ENCODE assay signal across 15 cellular contexts in the genomic region with DNA sequence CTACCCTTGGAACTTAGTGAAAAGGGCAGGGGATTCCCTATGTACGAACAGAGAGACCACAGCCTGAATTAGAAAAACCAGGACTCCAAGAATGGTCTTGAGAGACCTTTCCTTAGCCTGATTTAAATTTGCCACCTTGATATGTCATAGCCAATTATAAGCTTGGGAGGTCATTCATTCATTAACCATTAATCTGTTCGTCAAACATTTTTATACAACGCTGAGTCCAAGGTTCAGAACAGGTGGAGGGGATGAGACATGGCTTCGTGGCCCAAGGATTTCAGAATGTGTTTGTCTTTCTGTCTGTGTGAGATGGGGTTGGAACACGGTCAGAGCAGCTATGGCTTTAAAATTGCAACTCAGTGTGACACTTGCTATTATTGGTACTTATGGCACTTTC.
DNase-seq lines count a peak whose midpoint lies in the region; ATAC-seq, FAIRE-seq and TF ChIP-seq lines count a peak whose summit lies in the region.
"Had no signal": no experiment of that assay in that cellular context is flagged by ENCODE, and none has a peak within 500 bp of the region (broad histone marks: within the 10 kb centered on the region; RNA-seq: fewer than 3 reads in every experiment).

No MANE protein-coding gene starts in this region.

- 14% methylated on average over 5 of the region's 5 CpGs for WGBS in HepG2 (ENCODE audit: low lambda C conversion rate)

- POLR2A ChIA-PET in HepG2 (lab: Yijun Ruan, JAX) = no interaction called here
- POLR2A ChIA-PET in CD4-positive, alpha-beta T cell (lab: Charles Lee) = no interaction called here

- no peaks in the 10 kb centered on the region for H3K36me3 Mint-ChIP-seq in nephron (ENCODE audit: low read depth)
- H3K36me3 Mint-ChIP-seq in CD4-positive, alpha-beta T cell (ENCODE audit: low read depth) = no peaks in the 10 kb centered on the region
- H3K36me3 Mint-ChIP-seq: CD14-positive monocyte; CD8-positive, alpha-beta memory T cell had no signal

- no peak overlapping the region for H2AFZ ChIP-seq in HepG2 (ENCODE audit: low read length)

- H3K36me3 ChIP-seq in endocrine pancreas (ENCODE audit: control insufficient read depth, insufficient read depth, low read length) = no peaks in the 10 kb centered on the region
- no peaks in the 10 kb centered on the region for H3K36me3 ChIP-seq in HepG2 (replicated peaks in 1 of 2; ENCODE audit: control insufficient read depth in 1 of 2, insufficient read depth in 2 of 2, low read length in 2 of 2)

- TF ChIP-seq RAD21 in HepG2 (CRISPR knock-in tag; IDR thresholded peaks at IDR 0.05) = no peak

- H3K27me3 ChIP-seq in endocrine pancreas (ENCODE audit: control insufficient read depth, insufficient read depth, low read length) (no peaks in the 10 kb centered on the region), HepG2 (ENCODE audit: control insufficient read depth in 1 of 2, insufficient read depth in 2 of 2, low read length in 2 of 2) (peaks cover 1 to 2% of the 10 kb centered on the region in 2 experiments; a peak in 2 of 5 replicates)
- no peaks in the 10 kb centered on the region for H3K27me3 ChIP-seq in CD4-positive, alpha-beta T cell (ENCODE audit: control insufficient read depth, insufficient read depth, low read length)

- intact Hi-C loops in HepG2 (cut with micrococcal nuclease; ENCODE audit: unreplicated experiment) = no loop called here
- intact Hi-C loops in CD4-positive, alpha-beta T cell (cut with DNase I, micrococcal nuclease) = no loop called here

- in situ Hi-C loops in HepG2 (cut with HindIII; ENCODE audit: extremely low pct_ligation_motif_present, low pct_unique_long_range_greater_than_20kb) = no loop called here

- H3K27me3 Mint-ChIP-seq in nephron (ENCODE audit: low read depth) = no peaks in the 10 kb centered on the region
- peaks cover 43% of the 10 kb centered on the region for H3K27me3 Mint-ChIP-seq in CD4-positive, alpha-beta T cell

- H3K27ac ChIP-seq in HepG2 (ENCODE audit: extremely low read length, insufficient read depth, low read length) = no peak overlapping the region
- no peak overlapping the region for H3K27ac ChIP-seq in CD4-positive, alpha-beta T cell (ENCODE audit: low read depth, low read length)

- H3K4me1 ChIP-seq in endocrine pancreas (ENCODE audit: control insufficient read depth, insufficient read depth, low read length) = peaks cover 12% of the 10 kb centered on the region
- H3K4me1 ChIP-seq in HepG2 (ENCODE audit: insufficient read depth, low read length) = peaks cover 23% of the 10 kb centered on the region

- peak overlapping the region; percentile 57 to 91 (median 59) for H3K27ac Mint-ChIP-seq in nephron
- H3K27ac Mint-ChIP-seq in CD4-positive, alpha-beta T cell = no peak overlapping the region
- H3K27ac Mint-ChIP-seq: CD14-positive monocyte; CD8-positive, alpha-beta memory T cell; H9 had no signal

- ATAC-seq in HepG2 (peak; percentile 81), HG03439 (IDR thresholded peaks at IDR 0.05; ENCODE audit: unreplicated experiment) (no peak), GM21529 (IDR thresholded peaks at IDR 0.05; ENCODE audit: unreplicated experiment) (no peak)
- no peak for ATAC-seq in CD4-positive, alpha-beta T cell (ENCODE audit: poor library complexity)

- FAIRE-seq in HepG2 (lab: Jason Lieb, UNC) = peak; percentile 46
- FAIRE-seq: GM12892 had no signal

- H3K9me3 ChIP-seq in endocrine pancreas (ENCODE audit: control insufficient read depth, low read length) (no peaks in the 10 kb centered on the region), HepG2 (ENCODE audit: low read length) (no peaks in the 10 kb centered on the region)
- H3K9me3 ChIP-seq in CD4-positive, alpha-beta T cell (ENCODE audit: control insufficient read depth, low read length) = peaks cover 4% of the 10 kb centered on the region
- H3K9me3 ChIP-seq: Caco-2 had no signal

- TF ChIP-seq CTCF in HepG2 (CRISPR knock-in tag; IDR thresholded peaks at IDR 0.05) (no peak), nephron (IDR thresholded peaks at IDR 0.05; ENCODE audit: unreplicated experiment in 3 of 3) (no peak)
- no peak for TF ChIP-seq CTCF in CD4-positive, alpha-beta T cell (IDR thresholded peaks at IDR 0.05)

- H3K4me3 ChIP-seq in endocrine pancreas (ENCODE audit: control insufficient read depth, insufficient read depth, low read length) (peak overlapping the region; percentile 15), HepG2 (replicated peaks in 1 of 3; ENCODE audit: insufficient read depth in 1 of 3, low read depth in 2 of 3, low read length in 3 of 3) (no peak overlapping the region)

- no peaks in the 10 kb centered on the region for H3K79me2 ChIP-seq in HepG2 (ENCODE audit: insufficient read depth, low read length)

- H3K4me2 ChIP-seq in HepG2 (ENCODE audit: low read depth, low read length) = no peak overlapping the region

- H3K9me3 Mint-ChIP-seq in nephron = peaks cover 15% of the 10 kb centered on the region
- peaks cover 7% of the 10 kb centered on the region for H3K9me3 Mint-ChIP-seq in CD4-positive, alpha-beta T cell

- no peaks in the 10 kb centered on the region for H4K20me1 ChIP-seq in HepG2 (ENCODE audit: insufficient read depth, low read length)

- no peak overlapping the region for H3K4me3 Mint-ChIP-seq in nephron
- no peak overlapping the region for H3K4me3 Mint-ChIP-seq in CD4-positive, alpha-beta T cell
- H3K4me3 Mint-ChIP-seq: CD14-positive monocyte; CD8-positive, alpha-beta memory T cell; H9 had no signal

- CTCF ChIA-PET in HepG2 (lab: Yijun Ruan, JAX; ENCODE audit: low intra/inter-chr PET ratio, low total read pairs) = no interaction called here
- CTCF ChIA-PET in CD4-positive, alpha-beta T cell (lab: Charles Lee) = interaction anchor here (1.0 kb wide), 1 partner anchor 11 kb away, joined by 3 read pairs; no protein-coding TSS in a partner anchor

- DNase-seq in HepG2 (ENCODE audit: low spot score) = peak; percentile 62
- no peak for DNase-seq in activated CD4-positive, alpha-beta T cell treated with anti-CD3 and anti-CD28 coated beads for 48 hours
- no peak for DNase-seq in CD4-positive, alpha-beta T cell
- DNase-seq: Caco-2; CD8-positive, alpha-beta memory T cell; DND-41; GDM1; GOT3; H9 had no signal

- TF ChIP-seq POLR2A in HepG2 (IDR thresholded peaks at IDR 0.05; ENCODE audit: insufficient read depth in 1 of 2, low read depth in 2 of 2, low read length in 2 of 2) = no peak

- no TSS peak for BruUV-seq in HepG2 (replicated peaks; lab: Mats Ljungman, UMichigan)

- H3K9ac ChIP-seq in endocrine pancreas (ENCODE audit: control insufficient read depth, insufficient read depth, low read length) (no peak overlapping the region), HepG2 (ENCODE audit: insufficient read depth, low read depth, low read length) (no peak overlapping the region)

- TF ChIP-seq EP300 in HepG2 (IDR thresholded peaks at IDR 0.05; ENCODE audit: low read depth in 2 of 2, low read length in 2 of 2) = no peak
- no peak for TF ChIP-seq EP300 in HepG2 (CRISPR knock-in tag; IDR thresholded peaks at IDR 0.05; ENCODE audit: borderline replicate concordance)

- H3K4me1 Mint-ChIP-seq in nephron = peaks cover 28% of the 10 kb centered on the region
- H3K4me1 Mint-ChIP-seq in CD4-positive, alpha-beta T cell (ENCODE audit: low read depth) = no peaks in the 10 kb centered on the region
- H3K4me1 Mint-ChIP-seq: CD14-positive monocyte; CD8-positive, alpha-beta memory T cell had no signal

TF ChIP-seq in HepG2, 621 proteins besides CTCF, POLR2A, EP300 and RAD21 (continues in another document):
- no peak for TF ChIP-seq HCFC1 (IDR thresholded peaks at IDR 0.05; ENCODE audit: low read depth, low read length)
- no peak for TF ChIP-seq MXD4 (CRISPR knock-in tag; IDR thresholded peaks at IDR 0.05)
- no peak for TF ChIP-seq CREBL2 (CRISPR knock-in tag; IDR thresholded peaks at IDR 0.05; ENCODE audit: borderline replicate concordance)
- TF ChIP-seq PCBP1 (IDR thresholded peaks at IDR 0.05; ENCODE audit: borderline replicate concordance, low read depth, low read length) = no peak
- TF ChIP-seq ZNF841 (CRISPR knock-in tag; IDR thresholded peaks at IDR 0.05; ENCODE audit: borderline replicate concordance) = no peak
- TF ChIP-seq CCDC6 (CRISPR knock-in tag; IDR thresholded peaks at IDR 0.05) = no peak
- no peak for TF ChIP-seq ZC3H13 (CRISPR knock-in tag; IDR thresholded peaks at IDR 0.05)
- TF ChIP-seq NFYB (CRISPR knock-in tag; IDR thresholded peaks at IDR 0.05) = peak; percentile 40; the same call in 1 of the 2 replicates
- TF ChIP-seq FLYWCH1 (CRISPR knock-in tag; IDR thresholded peaks at IDR 0.05) = no peak
- 0 out of 2 replicates have a peak, but pooled peaks have one; percentile 50 for TF ChIP-seq SIN3B (IDR thresholded peaks at IDR 0.05; ENCODE audit: low read length)
- no peak for TF ChIP-seq ZNF235 (CRISPR knock-in tag; IDR thresholded peaks at IDR 0.05; ENCODE audit: borderline replicate concordance)
- no peak for TF ChIP-seq ZNF777 (CRISPR knock-in tag; IDR thresholded peaks at IDR 0.05)
- TF ChIP-seq CBX2 (IDR thresholded peaks at IDR 0.05; ENCODE audit: low read depth, low read length) = no peak
- TF ChIP-seq CBX2 (CRISPR knock-in tag; IDR thresholded peaks at IDR 0.05; ENCODE audit: low read depth) = no peak
- TF ChIP-seq MIXL1 (CRISPR knock-in tag; IDR thresholded peaks at IDR 0.05) = 0 out of 2 replicates have a peak, but pooled peaks have one; percentile 22
- no peak for TF ChIP-seq ZNF256 (CRISPR knock-in tag; conservative IDR thresholded peaks at IDR 0.05)
- no peak for TF ChIP-seq PLRG1 (conservative IDR thresholded peaks at IDR 0.05)
- peak; percentile 45; the same call in 1 of the 2 replicates for TF ChIP-seq SAP130 (CRISPR knock-in tag; IDR thresholded peaks at IDR 0.05; ENCODE audit: low read depth)
- no peak for TF ChIP-seq ZNF260 (CRISPR knock-in tag; IDR thresholded peaks at IDR 0.05; ENCODE audit: borderline replicate concordance, low read depth)
- TF ChIP-seq, protein P1, sequence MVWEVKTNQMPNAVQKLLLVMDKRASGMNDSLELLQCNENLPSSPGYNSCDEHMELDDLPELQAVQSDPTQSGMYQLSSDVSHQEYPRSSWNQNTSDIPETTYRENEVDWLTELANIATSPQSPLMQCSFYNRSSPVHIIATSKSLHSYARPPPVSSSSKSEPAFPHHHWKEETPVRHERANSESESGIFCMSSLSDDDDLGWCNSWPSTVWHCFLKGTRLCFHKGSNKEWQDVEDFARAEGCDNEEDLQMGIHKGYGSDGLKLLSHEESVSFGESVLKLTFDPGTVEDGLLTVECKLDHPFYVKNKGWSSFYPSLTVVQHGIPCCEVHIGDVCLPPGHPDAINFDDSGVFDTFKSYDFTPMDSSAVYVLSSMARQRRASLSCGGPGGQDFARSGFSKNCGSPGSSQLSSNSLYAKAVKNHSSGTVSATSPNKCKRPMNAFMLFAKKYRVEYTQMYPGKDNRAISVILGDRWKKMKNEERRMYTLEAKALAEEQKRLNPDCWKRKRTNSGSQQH (CRISPR knock-in tag; IDR thresholded peaks at IDR 0.05; ENCODE audit: low read depth) = no peak
- TF ChIP-seq EZH2 (conservative IDR thresholded peaks at IDR 0.05; ENCODE audit: low read depth, low read length) = no peak
- no peak for TF ChIP-seq KAT7 (CRISPR knock-in tag; IDR thresholded peaks at IDR 0.05; ENCODE audit: borderline replicate concordance)
